Comparison of ENCODE assay signal across 1 cellular context in genomic region chr19:52897149-52897935, GRCh38.
A peak's percentile ranks its signal among the peaks of the same experiment; 100 is the strongest.
TF ChIP-seq lines count a peak whose summit lies in the region.

Gene ZNF320 (minus strand): TSS chr19:52897635. CDS start chr19:52890255, 7,380 bp downstream.

TF ChIP-seq in K562, 482 proteins besides CTCF, POLR2A, EP300 and RAD21 (continued from another document and continues in another):
- TF ChIP-seq, protein P1, sequence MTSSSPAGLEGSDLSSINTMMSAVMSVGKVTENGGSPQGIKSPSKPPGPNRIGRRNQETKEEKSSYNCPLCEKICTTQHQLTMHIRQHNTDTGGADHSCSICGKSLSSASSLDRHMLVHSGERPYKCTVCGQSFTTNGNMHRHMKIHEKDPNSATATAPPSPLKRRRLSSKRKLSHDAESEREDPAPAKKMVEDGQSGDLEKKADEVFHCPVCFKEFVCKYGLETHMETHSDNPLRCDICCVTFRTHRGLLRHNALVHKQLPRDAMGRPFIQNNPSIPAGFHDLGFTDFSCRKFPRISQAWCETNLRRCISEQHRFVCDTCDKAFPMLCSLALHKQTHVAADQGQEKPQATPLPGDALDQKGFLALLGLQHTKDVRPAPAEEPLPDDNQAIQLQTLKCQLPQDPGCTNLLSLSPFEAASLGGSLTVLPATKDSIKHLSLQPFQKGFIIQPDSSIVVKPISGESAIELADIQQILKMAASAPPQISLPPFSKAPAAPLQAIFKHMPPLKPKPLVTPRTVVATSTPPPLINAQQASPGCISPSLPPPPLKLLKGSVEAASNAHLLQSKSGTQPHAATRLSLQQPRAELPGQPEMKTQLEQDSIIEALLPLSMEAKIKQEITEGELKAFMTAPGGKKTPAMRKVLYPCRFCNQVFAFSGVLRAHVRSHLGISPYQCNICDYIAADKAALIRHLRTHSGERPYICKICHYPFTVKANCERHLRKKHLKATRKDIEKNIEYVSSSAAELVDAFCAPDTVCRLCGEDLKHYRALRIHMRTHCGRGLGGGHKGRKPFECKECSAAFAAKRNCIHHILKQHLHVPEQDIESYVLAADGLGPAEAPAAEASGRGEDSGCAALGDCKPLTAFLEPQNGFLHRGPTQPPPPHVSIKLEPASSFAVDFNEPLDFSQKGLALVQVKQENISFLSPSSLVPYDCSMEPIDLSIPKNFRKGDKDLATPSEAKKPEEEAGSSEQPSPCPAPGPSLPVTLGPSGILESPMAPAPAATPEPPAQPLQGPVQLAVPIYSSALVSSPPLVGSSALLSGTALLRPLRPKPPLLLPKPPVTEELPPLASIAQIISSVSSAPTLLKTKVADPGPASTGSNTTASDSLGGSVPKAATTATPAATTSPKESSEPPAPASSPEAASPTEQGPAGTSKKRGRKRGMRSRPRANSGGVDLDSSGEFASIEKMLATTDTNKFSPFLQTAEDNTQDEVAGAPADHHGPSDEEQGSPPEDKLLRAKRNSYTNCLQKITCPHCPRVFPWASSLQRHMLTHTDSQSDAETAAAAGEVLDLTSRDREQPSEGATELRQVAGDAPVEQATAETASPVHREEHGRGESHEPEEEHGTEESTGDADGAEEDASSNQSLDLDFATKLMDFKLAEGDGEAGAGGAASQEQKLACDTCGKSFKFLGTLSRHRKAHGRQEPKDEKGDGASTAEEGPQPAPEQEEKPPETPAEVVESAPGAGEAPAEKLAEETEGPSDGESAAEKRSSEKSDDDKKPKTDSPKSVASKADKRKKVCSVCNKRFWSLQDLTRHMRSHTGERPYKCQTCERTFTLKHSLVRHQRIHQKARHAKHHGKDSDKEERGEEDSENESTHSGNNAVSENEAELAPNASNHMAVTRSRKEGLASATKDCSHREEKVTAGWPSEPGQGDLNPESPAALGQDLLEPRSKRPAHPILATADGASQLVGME (CRISPR knock-in tag; IDR thresholded peaks at IDR 0.05), result 0 out of 2 replicates have a peak, but pooled peaks have one; percentile 36
- no peak for TF ChIP-seq CGGBP1 (CRISPR knock-in tag; IDR thresholded peaks at IDR 0.05)
- peak; percentile 25 for TF ChIP-seq PHF20 (IDR thresholded peaks at IDR 0.05; ENCODE audit: partially characterized antibody)
- no peak for TF ChIP-seq NFE2 (IDR thresholded peaks at IDR 0.05; ENCODE audit: low read depth)
- TF ChIP-seq JUNB (CRISPR knock-in tag; conservative IDR thresholded peaks at IDR 0.05), result no peak
- TF ChIP-seq MEIS2 (IDR thresholded peaks at IDR 0.05; ENCODE audit: partially characterized antibody), result peak; percentile 68
- TF ChIP-seq ZFP1 (CRISPR knock-in tag; IDR thresholded peaks at IDR 0.05), result no peak
- TF ChIP-seq BCOR (IDR thresholded peaks at IDR 0.05), result no peak
- no peak for TF ChIP-seq ZNF639 (CRISPR knock-in tag; conservative IDR thresholded peaks at IDR 0.05 in 1 of 2, IDR thresholded peaks at IDR 0.05 in 1 of 2)
- TF ChIP-seq RAD51 (IDR thresholded peaks at IDR 0.05; ENCODE audit: borderline replicate concordance, low read depth), result no peak
- TF ChIP-seq ETS2 (tag; IDR thresholded peaks at IDR 0.05; ENCODE audit: borderline replicate concordance, poor library complexity, severe bottlenecking), result no peak
- no peak for TF ChIP-seq ARID2 (IDR thresholded peaks at IDR 0.05)
- TF ChIP-seq, protein P2, sequence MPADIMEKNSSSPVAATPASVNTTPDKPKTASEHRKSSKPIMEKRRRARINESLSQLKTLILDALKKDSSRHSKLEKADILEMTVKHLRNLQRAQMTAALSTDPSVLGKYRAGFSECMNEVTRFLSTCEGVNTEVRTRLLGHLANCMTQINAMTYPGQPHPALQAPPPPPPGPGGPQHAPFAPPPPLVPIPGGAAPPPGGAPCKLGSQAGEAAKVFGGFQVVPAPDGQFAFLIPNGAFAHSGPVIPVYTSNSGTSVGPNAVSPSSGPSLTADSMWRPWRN (IDR thresholded peaks at IDR 0.05; ENCODE audit: low read depth), result no peak
- peak; percentile 54; the same call in 1 of the 2 replicates for TF ChIP-seq MTA3 (IDR thresholded peaks at IDR 0.05; ENCODE audit: borderline replicate concordance)
- TF ChIP-seq, protein P3, sequence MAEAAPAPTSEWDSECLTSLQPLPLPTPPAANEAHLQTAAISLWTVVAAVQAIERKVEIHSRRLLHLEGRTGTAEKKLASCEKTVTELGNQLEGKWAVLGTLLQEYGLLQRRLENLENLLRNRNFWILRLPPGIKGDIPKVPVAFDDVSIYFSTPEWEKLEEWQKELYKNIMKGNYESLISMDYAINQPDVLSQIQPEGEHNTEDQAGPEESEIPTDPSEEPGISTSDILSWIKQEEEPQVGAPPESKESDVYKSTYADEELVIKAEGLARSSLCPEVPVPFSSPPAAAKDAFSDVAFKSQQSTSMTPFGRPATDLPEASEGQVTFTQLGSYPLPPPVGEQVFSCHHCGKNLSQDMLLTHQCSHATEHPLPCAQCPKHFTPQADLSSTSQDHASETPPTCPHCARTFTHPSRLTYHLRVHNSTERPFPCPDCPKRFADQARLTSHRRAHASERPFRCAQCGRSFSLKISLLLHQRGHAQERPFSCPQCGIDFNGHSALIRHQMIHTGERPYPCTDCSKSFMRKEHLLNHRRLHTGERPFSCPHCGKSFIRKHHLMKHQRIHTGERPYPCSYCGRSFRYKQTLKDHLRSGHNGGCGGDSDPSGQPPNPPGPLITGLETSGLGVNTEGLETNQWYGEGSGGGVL (CRISPR knock-in tag; IDR thresholded peaks at IDR 0.05), result no peak
- TF ChIP-seq TAF1 (IDR thresholded peaks at IDR 0.05; ENCODE audit: control insufficient read depth, extremely low read depth, insufficient read depth, low read length, severe bottlenecking), result peak; percentile 83
- no peak for TF ChIP-seq NCOA6 (IDR thresholded peaks at IDR 0.05)
- 0 out of 6 replicates have a peak, but pooled peaks of 1 of the 3 experiments have one; percentile 29 for TF ChIP-seq ZBTB11 (CRISPR knock-in tag; IDR thresholded peaks at IDR 0.05)
- no peak for TF ChIP-seq MAFF (IDR thresholded peaks at IDR 0.05; ENCODE audit: low read length)
- no peak for TF ChIP-seq CHD1 (IDR thresholded peaks at IDR 0.05; ENCODE audit: low read length)
- no peak for TF ChIP-seq ZNF764 (CRISPR knock-in tag; IDR thresholded peaks at IDR 0.05; ENCODE audit: low read depth)
- peak; percentile 92 for TF ChIP-seq PKNOX1 (IDR thresholded peaks at IDR 0.05)
- TF ChIP-seq ZMIZ1 (IDR thresholded peaks at IDR 0.05; ENCODE audit: low read depth in 2 of 2, low read length in 2 of 2), result no peak
- TF ChIP-seq, protein P4, sequence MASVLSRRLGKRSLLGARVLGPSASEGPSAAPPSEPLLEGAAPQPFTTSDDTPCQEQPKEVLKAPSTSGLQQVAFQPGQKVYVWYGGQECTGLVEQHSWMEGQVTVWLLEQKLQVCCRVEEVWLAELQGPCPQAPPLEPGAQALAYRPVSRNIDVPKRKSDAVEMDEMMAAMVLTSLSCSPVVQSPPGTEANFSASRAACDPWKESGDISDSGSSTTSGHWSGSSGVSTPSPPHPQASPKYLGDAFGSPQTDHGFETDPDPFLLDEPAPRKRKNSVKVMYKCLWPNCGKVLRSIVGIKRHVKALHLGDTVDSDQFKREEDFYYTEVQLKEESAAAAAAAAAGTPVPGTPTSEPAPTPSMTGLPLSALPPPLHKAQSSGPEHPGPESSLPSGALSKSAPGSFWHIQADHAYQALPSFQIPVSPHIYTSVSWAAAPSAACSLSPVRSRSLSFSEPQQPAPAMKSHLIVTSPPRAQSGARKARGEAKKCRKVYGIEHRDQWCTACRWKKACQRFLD (CRISPR knock-in tag; IDR thresholded peaks at IDR 0.05), result no peak
- TF ChIP-seq CHD2 (IDR thresholded peaks at IDR 0.05; ENCODE audit: low read depth, low read length), result peak; percentile 77
- TF ChIP-seq ZKSCAN3 (CRISPR knock-in tag; IDR thresholded peaks at IDR 0.05), result no peak
- TF ChIP-seq KLF16 (IDR thresholded peaks at IDR 0.05), result no peak
- TF ChIP-seq NFXL1 (CRISPR knock-in tag; IDR thresholded peaks at IDR 0.05), result no peak
- TF ChIP-seq MYBL2 (IDR thresholded peaks at IDR 0.05; ENCODE audit: low read depth), result no peak
- no peak for TF ChIP-seq MYBL2 (CRISPR knock-in tag; IDR thresholded peaks at IDR 0.05; ENCODE audit: borderline replicate concordance)
- TF ChIP-seq ZFP30 (CRISPR knock-in tag; IDR thresholded peaks at IDR 0.05; ENCODE audit: borderline replicate concordance), result no peak
- TF ChIP-seq, protein P5, sequence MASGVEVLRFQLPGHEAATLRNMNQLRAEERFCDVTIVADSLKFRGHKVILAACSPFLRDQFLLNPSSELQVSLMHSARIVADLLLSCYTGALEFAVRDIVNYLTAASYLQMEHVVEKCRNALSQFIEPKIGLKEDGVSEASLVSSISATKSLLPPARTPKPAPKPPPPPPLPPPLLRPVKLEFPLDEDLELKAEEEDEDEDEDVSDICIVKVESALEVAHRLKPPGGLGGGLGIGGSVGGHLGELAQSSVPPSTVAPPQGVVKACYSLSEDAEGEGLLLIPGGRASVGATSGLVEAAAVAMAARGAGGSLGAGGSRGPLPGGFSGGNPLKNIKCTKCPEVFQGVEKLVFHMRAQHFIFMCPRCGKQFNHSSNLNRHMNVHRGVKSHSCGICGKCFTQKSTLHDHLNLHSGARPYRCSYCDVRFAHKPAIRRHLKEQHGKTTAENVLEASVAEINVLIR (CRISPR knock-in tag; IDR thresholded peaks at IDR 0.05), result no peak
- TF ChIP-seq KLF6 (CRISPR knock-in tag; IDR thresholded peaks at IDR 0.05; ENCODE audit: borderline replicate concordance), result peak; percentile 46; the same call in 1 of the 2 replicates
- TF ChIP-seq ZNF277 (CRISPR knock-in tag; IDR thresholded peaks at IDR 0.05; ENCODE audit: borderline replicate concordance), result no peak
